Comparison of ENCODE assay signal across 11 cellular contexts in the genomic region with DNA sequence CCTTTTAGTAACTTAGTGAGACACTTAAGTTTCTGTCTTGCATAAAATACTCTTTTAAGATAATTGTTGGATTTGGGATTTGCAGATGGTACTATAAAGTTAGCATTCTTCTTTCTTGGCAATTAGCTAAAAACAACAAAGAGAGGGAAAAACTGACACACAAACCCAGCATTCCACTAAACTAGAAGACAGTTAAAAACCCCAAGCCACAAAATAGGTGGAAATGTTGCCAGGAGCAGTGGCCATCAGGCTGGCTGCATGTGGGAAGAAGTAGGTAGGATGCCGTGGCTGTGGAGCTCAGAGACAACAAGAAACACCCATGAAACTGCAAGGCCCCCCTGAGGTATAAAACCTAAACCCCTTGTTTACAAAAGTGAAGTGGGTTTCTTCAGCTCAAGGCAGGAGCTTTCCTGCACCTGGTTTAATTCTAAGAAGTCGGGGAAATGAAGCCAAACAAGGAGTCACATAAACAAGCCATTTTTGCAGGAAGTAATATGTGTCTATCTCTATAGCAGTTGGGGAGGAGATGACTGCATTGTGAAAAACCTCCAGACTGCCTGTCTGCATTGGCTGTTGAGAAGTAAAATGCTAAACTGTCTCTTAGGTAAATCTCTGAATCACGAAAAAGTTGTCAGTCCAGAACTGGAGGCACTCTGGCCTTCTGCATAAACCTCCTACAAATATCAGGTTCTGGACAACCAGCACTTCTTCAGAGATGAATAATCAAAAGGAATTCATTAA. TPM values are rescaled to one million over a fixed set of nuclear protein-coding genes. Genes with fewer than 3 reads are reported as not detected.
DNase-seq lines count a peak whose midpoint lies in the region; ATAC-seq, FAIRE-seq and TF ChIP-seq lines count a peak whose summit lies in the region.
"Had no signal": no experiment of that assay in that cellular context is flagged by ENCODE, and none has a peak within 500 bp of the region (broad histone marks: within the 10 kb centered on the region; RNA-seq: fewer than 3 reads in every experiment).

No MANE protein-coding gene starts in this region.

- H3K27ac Mint-ChIP-seq in activated T-cell treated with anti-CD3 and anti-CD28 coated beads, Interleukin-2, amount 50 U/mL, for 72 hours: peak overlapping the region; percentile 95
- peak overlapping the region; percentile 95 for H3K27ac Mint-ChIP-seq in T-helper 2 cell treated with Interferon-gamma antibody and Interleukin-4, amounts not matched to agents 5 μg/mL and 100 μg/mL, for 36 hours

- no peak overlapping the region for H3K27ac ChIP-seq in endothelial cell of umbilical vein (ENCODE audit: insufficient read depth, low read depth, low read length)
- H3K27ac ChIP-seq: prostate gland, SJSA1 had no signal

- FAIRE-seq in endothelial cell of umbilical vein (lab: Jason Lieb, UNC): no peak

- DNase-seq in activated T-cell treated with anti-CD3 and anti-CD28 coated beads, Interleukin-2, amount 50 U/mL, for 72 hours: no peak
- DNase-seq in activated T-cell treated with anti-CD3 and anti-CD28 coated beads for 4 hours (no peak), endothelial cell of umbilical vein (ENCODE audit: low read depth, low spot score) (peak; percentile 40), skeletal muscle cell (ENCODE audit: low read depth) (peak; percentile 30), COLO829 (ENCODE audit: low spot score) (no peak)
- no peak for DNase-seq in T-helper 2 cell treated with Interferon-gamma antibody and Interleukin-4, amounts not matched to agents 5 μg/mL and 100 μg/mL, for 36 hours (ENCODE audit: low spot score)
- DNase-seq in stimulated activated CD4-positive, alpha-beta T cell treated with anti-CD3 and anti-CD28 coated beads, Interleukin-15, amount 100 ng/mL, for 24 hours: no peak
- DNase-seq: AML-193 had no signal

- H3K36me3 Mint-ChIP-seq in activated T-cell treated with anti-CD3 and anti-CD28 coated beads, Interleukin-2, amount 50 U/mL, for 72 hours (ENCODE audit: insufficient read depth in 2 of 2): peaks cover 5 to 29% of the 10 kb centered on the region in 2 donors
- peaks cover 61% of the 10 kb centered on the region for H3K36me3 Mint-ChIP-seq in T-helper 2 cell treated with Interferon-gamma antibody and Interleukin-4, amounts not matched to agents 5 μg/mL and 100 μg/mL, for 36 hours (ENCODE audit: low read depth)

- H3K27me3 ChIP-seq in endothelial cell of umbilical vein (ENCODE audit: control insufficient read depth in 2 of 2, insufficient read depth in 2 of 2, low read length in 2 of 2): no peaks in the 10 kb centered on the region
- H3K27me3 ChIP-seq: SJSA1 had no signal

- BruUV-seq in endothelial cell of umbilical vein (replicated peaks; lab: Mats Ljungman, UMichigan): no TSS peak

- no peak overlapping the region for H2AFZ ChIP-seq in endothelial cell of umbilical vein (ENCODE audit: low read depth, low read length)

- H3K4me3 Mint-ChIP-seq in activated T-cell treated with anti-CD3 and anti-CD28 coated beads, Interleukin-2, amount 50 U/mL, for 72 hours: peak overlapping the region; percentile 1 to 88
- peak overlapping the region; percentile 79 for H3K4me3 Mint-ChIP-seq in T-helper 2 cell treated with Interferon-gamma antibody and Interleukin-4, amounts not matched to agents 5 μg/mL and 100 μg/mL, for 36 hours

- no peaks in the 10 kb centered on the region for H3K9me1 ChIP-seq in endothelial cell of umbilical vein (replicated peaks; ENCODE audit: control insufficient read depth, extremely low read depth, insufficient read depth, low read length)

- H3K9ac ChIP-seq in endothelial cell of umbilical vein (replicated peaks; ENCODE audit: extremely low read depth, insufficient read depth, low read length): no peak overlapping the region

- H3K4me1 Mint-ChIP-seq in activated T-cell treated with anti-CD3 and anti-CD28 coated beads, Interleukin-2, amount 50 U/mL, for 72 hours (ENCODE audit: low read depth): peaks cover 50% of the 10 kb centered on the region
- peaks cover 44% of the 10 kb centered on the region for H3K4me1 Mint-ChIP-seq in T-helper 2 cell treated with Interferon-gamma antibody and Interleukin-4, amounts not matched to agents 5 μg/mL and 100 μg/mL, for 36 hours (ENCODE audit: low read depth)

- peaks cover 0 to 10% of the 10 kb centered on the region in 2 experiments for H3K36me3 ChIP-seq in endothelial cell of umbilical vein (ENCODE audit: control insufficient read depth in 2 of 2, extremely low read depth in 1 of 2, insufficient read depth in 2 of 2, low read length in 2 of 2)
- H3K36me3 ChIP-seq: prostate gland had no signal

- H3K9me3 ChIP-seq in endothelial cell of umbilical vein (replicated peaks; ENCODE audit: control insufficient read depth, insufficient read depth, low read length): no peaks in the 10 kb centered on the region
- H3K9me3 ChIP-seq: prostate gland, SJSA1 had no signal

- no peak for TF ChIP-seq POLR2A in endothelial cell of umbilical vein (IDR thresholded peaks at IDR 0.05; ENCODE audit: low read depth, low read length)

- dilution Hi-C loops in endothelial cell of umbilical vein (cut with MboI; ENCODE audit: extremely low pct_ligation_motif_present, low sequenced_read_pairs): no loop called here

- no peak overlapping the region for H3K4me2 ChIP-seq in endothelial cell of umbilical vein (ENCODE audit: insufficient read depth, low read length)

- H3K4me1 ChIP-seq in endothelial cell of umbilical vein (ENCODE audit: control insufficient read depth, extremely low read depth, insufficient read depth, low read length): no peaks in the 10 kb centered on the region
- H3K4me1 ChIP-seq: prostate gland had no signal

- POLR2A ChIA-PET in endothelial cell of umbilical vein (lab: Charles Lee): no interaction called here

- intact Hi-C loops in endothelial cell of umbilical vein (cut with micrococcal nuclease): no loop called here

- TF ChIP-seq CTCF in endothelial cell of umbilical vein (IDR thresholded peaks at IDR 0.05; ENCODE audit: extremely low read depth in 1 of 2, insufficient read depth in 1 of 2, low read depth in 1 of 2, low read length in 2 of 2): no peak

- peak; percentile 70 to 88 for ATAC-seq in activated T-cell treated with anti-CD3 and anti-CD28 coated beads, Interleukin-2, amount 50 U/mL, for 72 hours (replicated peaks in 1 of 2)
- ATAC-seq in HG03039 (IDR thresholded peaks at IDR 0.05; ENCODE audit: unreplicated experiment): no peak

- H3K79me2 ChIP-seq in endothelial cell of umbilical vein (ENCODE audit: control insufficient read depth, insufficient read depth, low read length): peaks cover 88% of the 10 kb centered on the region

- H3K4me3 ChIP-seq in endothelial cell of umbilical vein (replicated peaks in 1 of 3; ENCODE audit: insufficient read depth in 1 of 3, low read depth in 1 of 3, low read length in 3 of 3) (no peak overlapping the region), skeletal muscle cell (ENCODE audit: low read depth, low read length) (no peak overlapping the region)
- H3K4me3 ChIP-seq: prostate gland, SJSA1 had no signal

- CTCF ChIA-PET in endothelial cell of umbilical vein (lab: Charles Lee): interaction anchor here (0.8 kb wide), 1 partner anchor 134 kb away, joined by 3 read pairs; no protein-coding TSS in a partner anchor

- peaks cover 8% of the 10 kb centered on the region for H4K20me1 ChIP-seq in endothelial cell of umbilical vein (replicated peaks; ENCODE audit: control insufficient read depth, extremely low read depth, insufficient read depth, low read length)

- no peaks in the 10 kb centered on the region for H3K9me3 Mint-ChIP-seq in activated T-cell treated with anti-CD3 and anti-CD28 coated beads, Interleukin-2, amount 50 U/mL, for 72 hours
- no peaks in the 10 kb centered on the region for H3K9me3 Mint-ChIP-seq in T-helper 2 cell treated with Interferon-gamma antibody and Interleukin-4, amounts not matched to agents 5 μg/mL and 100 μg/mL, for 36 hours

- no peaks in the 10 kb centered on the region for H3K27me3 Mint-ChIP-seq in activated T-cell treated with anti-CD3 and anti-CD28 coated beads, Interleukin-2, amount 50 U/mL, for 72 hours (ENCODE audit: low read depth)
- H3K27me3 Mint-ChIP-seq in T-helper 2 cell treated with Interferon-gamma antibody and Interleukin-4, amounts not matched to agents 5 μg/mL and 100 μg/mL, for 36 hours (ENCODE audit: low read depth): no peaks in the 10 kb centered on the region

TF ChIP-seq in endothelial cell of umbilical vein, 7 proteins besides CTCF, POLR2A, EP300 and RAD21:
- TF ChIP-seq JUN (IDR thresholded peaks at IDR 0.05; ENCODE audit: borderline replicate concordance, insufficient read depth, insufficient read length, low read depth): no peak
- no peak for TF ChIP-seq FOS (IDR thresholded peaks at IDR 0.05; ENCODE audit: borderline replicate concordance, insufficient read depth, low read length)
- no peak for TF ChIP-seq MYC (IDR thresholded peaks at IDR 0.05; ENCODE audit: low read depth, low read length)
- TF ChIP-seq POLR2AphosphoS5 (IDR thresholded peaks at IDR 0.05; ENCODE audit: insufficient read depth, low read depth, low read length): no peak
- no peak for TF ChIP-seq EZH2 (IDR thresholded peaks at IDR 0.05; ENCODE audit: borderline replicate concordance, low read depth, low read length, severe bottlenecking)
- TF ChIP-seq GATA2 (IDR thresholded peaks at IDR 0.05; ENCODE audit: insufficient read depth, insufficient read length, low read depth, low read length): no peak
- TF ChIP-seq, protein P1, sequence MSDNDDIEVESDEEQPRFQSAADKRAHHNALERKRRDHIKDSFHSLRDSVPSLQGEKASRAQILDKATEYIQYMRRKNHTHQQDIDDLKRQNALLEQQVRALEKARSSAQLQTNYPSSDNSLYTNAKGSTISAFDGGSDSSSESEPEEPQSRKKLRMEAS (IDR thresholded peaks at IDR 0.05; ENCODE audit: insufficient read depth, insufficient read length): no peak

RNA-seq across cellular contexts. Expression of a gene that starts 9.5 kb away (rescaled TPM):
- total RNA-seq in activated T-cell treated with anti-CD3 and anti-CD28 coated beads, Interleukin-2, amount 50 U/mL, for 72 hours: 10 to 100 TPM; 51.7 to 68.5 TPM
- total RNA-seq in endothelial cell of umbilical vein: 108 TPM in 2 replicates
- 14.6 and 20.4 TPM in 2 replicates for polyA plus RNA-seq in endothelial cell of umbilical vein
- polyA plus RNA-seq in endothelial cell of umbilical vein (2011; cell fraction: cytosol; rRNA removed): 25.7 and 27.7 TPM in 2 replicates
- 18.7 and 27.5 TPM in 2 replicates for polyA plus RNA-seq in endothelial cell of umbilical vein (2011; cell fraction: nucleus; rRNA removed)
- 86.0 and 106 TPM in 2 replicates for polyA plus RNA-seq in endothelial cell of umbilical vein (2012)
- 16.6 and 17.2 TPM in 2 replicates for polyA minus RNA-seq in endothelial cell of umbilical vein
- 16.2 TPM for polyA minus RNA-seq in endothelial cell of umbilical vein (2011; cell fraction: cytosol; rRNA and poly(A)+ RNA removed)
- polyA minus RNA-seq in endothelial cell of umbilical vein (2011; cell fraction: nucleus; rRNA and poly(A)+ RNA removed): 41.1 and 58.4 TPM in 2 replicates

Comparison
In these comparisons a context has a peak if more than half of its experiments do, and no peak if none do; other contexts are left out.
1. DNase-seq: peak in endothelial cell of umbilical vein (single experiment) and skeletal muscle cell (single experiment); none in activated T-cell treated with anti-CD3 and anti-CD28 coated beads, Interleukin-2, amount 50 U/mL, for 72 hours (0 of 2), activated T-cell treated with anti-CD3 and anti-CD28 coated beads for 4 hours (single experiment), T-helper 2 cell treated with Interferon-gamma antibody and Interleukin-4, amounts not matched to agents 5 μg/mL and 100 μg/mL, for 36 hours (single experiment), stimulated activated CD4-positive, alpha-beta T cell treated with anti-CD3 and anti-CD28 coated beads, Interleukin-15, amount 100 ng/mL, for 24 hours (single experiment) and COLO829 (single experiment).